8 cellular contexts compared by ENCODE assay signal in the genomic region with DNA sequence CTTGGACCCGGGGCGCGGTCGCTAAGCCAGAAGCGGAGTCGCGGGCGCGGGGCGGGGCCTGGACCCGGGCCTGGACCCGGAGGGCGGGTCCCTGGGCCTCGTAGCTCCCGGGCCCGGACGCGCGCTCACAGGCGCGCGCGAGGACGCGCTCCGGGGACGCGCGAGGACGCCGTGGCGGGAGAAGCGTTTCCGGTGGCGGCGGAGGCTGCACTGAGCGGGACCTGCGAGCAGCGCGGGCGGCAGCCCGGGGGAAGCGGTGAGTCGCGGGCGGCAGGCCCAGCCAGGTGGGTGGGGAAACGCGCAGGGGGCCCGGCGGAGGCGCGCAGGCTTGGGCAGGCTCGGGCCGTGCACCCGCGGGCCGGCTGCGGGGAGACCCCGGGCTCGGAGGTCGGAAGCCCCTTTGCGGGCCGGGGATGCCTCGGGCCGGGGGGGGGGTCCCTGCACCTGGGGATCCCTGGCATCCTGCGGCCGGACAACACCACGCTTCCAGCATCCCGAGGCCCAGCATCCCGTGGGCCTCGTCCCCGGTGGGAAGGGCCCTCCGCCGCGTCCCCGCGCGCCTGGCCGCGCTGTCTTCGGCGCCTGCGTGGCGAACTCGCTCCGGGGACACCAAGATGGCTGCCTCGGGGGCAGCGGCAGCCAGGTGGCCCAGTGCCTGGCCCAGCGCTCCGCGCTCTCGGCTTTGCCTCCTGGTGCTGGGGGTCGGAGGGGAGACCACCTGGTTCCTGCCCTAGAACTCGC. TPM values are rescaled to one million over a fixed set of nuclear protein-coding genes. Genes with fewer than 3 reads are reported as not detected.
DNase-seq lines count a peak whose midpoint lies in the region; ATAC-seq and TF ChIP-seq lines count a peak whose summit lies in the region.

A gene with protein sequence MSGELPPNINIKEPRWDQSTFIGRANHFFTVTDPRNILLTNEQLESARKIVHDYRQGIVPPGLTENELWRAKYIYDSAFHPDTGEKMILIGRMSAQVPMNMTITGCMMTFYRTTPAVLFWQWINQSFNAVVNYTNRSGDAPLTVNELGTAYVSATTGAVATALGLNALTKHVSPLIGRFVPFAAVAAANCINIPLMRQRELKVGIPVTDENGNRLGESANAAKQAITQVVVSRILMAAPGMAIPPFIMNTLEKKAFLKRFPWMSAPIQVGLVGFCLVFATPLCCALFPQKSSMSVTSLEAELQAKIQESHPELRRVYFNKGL (plus strand): TSS at position 177 of the 741 bp plus-strand sequence. CDS start 13,544 bp downstream, outside the sequence.

- peaks cover 23 to 65% (median 47%) of the 10 kb centered on the region in 4 donors for H3K4me1 ChIP-seq in liver (ENCODE audit: control insufficient read depth in 4 of 4, insufficient read depth in 4 of 4, low read length in 3 of 4)

- CTCF ChIA-PET in activated CD4-positive, alpha-beta T cell treated with anti-CD3 and anti-CD28 coated beads, Interleukin-2, amount 10 ng/mL, durations not matched to agents 7 days and 5 days (lab: Charles Lee), result interaction anchor here (1.3 to 3.7 kb wide), 2 partner anchors 8 to 14 kb away, joined by 4 to 31 read pairs; no protein-coding TSS in a partner anchor

- H3K27me3 ChIP-seq in liver (ENCODE audit: control insufficient read depth in 4 of 4, insufficient read depth in 4 of 4, low read length in 3 of 4), result no peaks in the 10 kb centered on the region

- no peaks in the 10 kb centered on the region for H3K9me3 ChIP-seq in liver (ENCODE audit: control insufficient read depth in 4 of 4, low read length in 3 of 4)

- H3K9ac ChIP-seq in liver (ENCODE audit: low read depth in 1 of 2, low read length in 2 of 2), result peak within 1 kb of the TSS; percentile 93 to 95

- peak within 1 kb of the TSS; percentile 88 for H3K4me3 Mint-ChIP-seq in activated CD4-positive, alpha-beta T cell treated with anti-CD3 and anti-CD28 coated beads, Interleukin-2, amount 10 ng/mL, durations not matched to agents 7 days and 5 days

- TF ChIP-seq CTCF in liver (IDR thresholded peaks at IDR 0.05; ENCODE audit: low read depth, low read length, missing input control), result no peak

- ATAC-seq in GM18861 (IDR thresholded peaks at IDR 0.05; ENCODE audit: unreplicated experiment), result peak; percentile 81
- peak; percentile 84 for ATAC-seq in HG03095 (IDR thresholded peaks at IDR 0.05; ENCODE audit: unreplicated experiment)

- peaks cover 40% of the 10 kb centered on the region for H3K36me3 Mint-ChIP-seq in activated CD4-positive, alpha-beta T cell treated with anti-CD3 and anti-CD28 coated beads, Interleukin-2, amount 10 ng/mL, durations not matched to agents 7 days and 5 days (ENCODE audit: low read depth)

- WGBS in liver, result under 1% methylated on average over 94 of the region's 94 CpGs

- H3K36me3 ChIP-seq in liver (ENCODE audit: control insufficient read depth in 4 of 4, insufficient read depth in 3 of 4, low read depth in 1 of 4, low read length in 3 of 4), result peaks cover 0 to 2% (median 0%) of the 10 kb centered on the region in 4 donors

- H3K4me3 ChIP-seq in liver (ENCODE audit: low read depth in 1 of 3, low read length in 3 of 3), result peak within 1 kb of the TSS; percentile 88 to 97 (median 91)

- DNase-seq in AG08396 (ENCODE audit: low spot score) (peak; percentile 97), NCI-H345 treated with DMSO at 0.1 percent for 48 hours (lab: John Stamatoyannopoulos, UW; ENCODE audit: unreplicated experiment) (peak; percentile 62), dermis blood vessel endothelial cell (peak; percentile 77)
- peak; percentile 78 for DNase-seq in activated CD4-positive, alpha-beta T cell treated with anti-CD3 and anti-CD28 coated beads, Interleukin-2, amount 10 ng/mL, durations not matched to agents 7 days and 5 days
- peak; percentile 79 for DNase-seq in stimulated activated CD4-positive, alpha-beta T cell treated with anti-CD3 and anti-CD28 coated beads, Interleukin-4, amount 100 ng/mL, for 24 hours

- no peaks in the 10 kb centered on the region for H3K9me3 Mint-ChIP-seq in activated CD4-positive, alpha-beta T cell treated with anti-CD3 and anti-CD28 coated beads, Interleukin-2, amount 10 ng/mL, durations not matched to agents 7 days and 5 days

- POLR2A ChIA-PET in activated CD4-positive, alpha-beta T cell treated with anti-CD3 and anti-CD28 coated beads, Interleukin-2, amount 10 ng/mL, durations not matched to agents 7 days and 5 days (lab: Charles Lee), result interaction anchor here (0.6 to 0.7 kb wide), 3 partner anchors 13 to 260 kb away, joined by 3 to 5 read pairs (median 4); no protein-coding TSS in a partner anchor

- H3K27ac ChIP-seq in liver (ENCODE audit: low read depth in 1 of 2, low read length in 2 of 2), result peak within 1 kb of the TSS; percentile 93 to 94

- peaks cover 18% of the 10 kb centered on the region for H3K27me3 Mint-ChIP-seq in activated CD4-positive, alpha-beta T cell treated with anti-CD3 and anti-CD28 coated beads, Interleukin-2, amount 10 ng/mL, durations not matched to agents 7 days and 5 days

- TF ChIP-seq RAD21 in liver (IDR thresholded peaks at IDR 0.05), result no peak

- H3K27ac Mint-ChIP-seq in activated CD4-positive, alpha-beta T cell treated with anti-CD3 and anti-CD28 coated beads, Interleukin-2, amount 10 ng/mL, durations not matched to agents 7 days and 5 days, result peak within 1 kb of the TSS; percentile 93

- H3K4me1 Mint-ChIP-seq in activated CD4-positive, alpha-beta T cell treated with anti-CD3 and anti-CD28 coated beads, Interleukin-2, amount 10 ng/mL, durations not matched to agents 7 days and 5 days, result peaks cover 42% of the 10 kb centered on the region

TF ChIP-seq in liver, 16 proteins besides CTCF, POLR2A, EP300 and RAD21:
- TF ChIP-seq NR2F2 (IDR thresholded peaks at IDR 0.05) (no peak), GABPA (IDR thresholded peaks at IDR 0.05 in 1 of 2, conservative IDR thresholded peaks at IDR 0.05 in 1 of 2) (peak in 1 of 2 donors; percentile 20), HNF4G (IDR thresholded peaks at IDR 0.05) (no peak), YY1 (IDR thresholded peaks at IDR 0.05) (peak; percentile 95), TAF1 (conservative IDR thresholded peaks at IDR 0.05) (no peak), RXRA (IDR thresholded peaks at IDR 0.05) (no peak), JUND (IDR thresholded peaks at IDR 0.05) (no peak), FOXA2 (IDR thresholded peaks at IDR 0.05) (no peak), HNF4A (conservative IDR thresholded peaks at IDR 0.05) (peak; percentile 19 to 37), EGR1 (IDR thresholded peaks at IDR 0.05; ENCODE audit: low read depth in 2 of 2) (no peak), SP1 (IDR thresholded peaks at IDR 0.05) (no peak), FOXA1 (IDR thresholded peaks at IDR 0.05) (no peak)
- TF ChIP-seq, protein P1, sequence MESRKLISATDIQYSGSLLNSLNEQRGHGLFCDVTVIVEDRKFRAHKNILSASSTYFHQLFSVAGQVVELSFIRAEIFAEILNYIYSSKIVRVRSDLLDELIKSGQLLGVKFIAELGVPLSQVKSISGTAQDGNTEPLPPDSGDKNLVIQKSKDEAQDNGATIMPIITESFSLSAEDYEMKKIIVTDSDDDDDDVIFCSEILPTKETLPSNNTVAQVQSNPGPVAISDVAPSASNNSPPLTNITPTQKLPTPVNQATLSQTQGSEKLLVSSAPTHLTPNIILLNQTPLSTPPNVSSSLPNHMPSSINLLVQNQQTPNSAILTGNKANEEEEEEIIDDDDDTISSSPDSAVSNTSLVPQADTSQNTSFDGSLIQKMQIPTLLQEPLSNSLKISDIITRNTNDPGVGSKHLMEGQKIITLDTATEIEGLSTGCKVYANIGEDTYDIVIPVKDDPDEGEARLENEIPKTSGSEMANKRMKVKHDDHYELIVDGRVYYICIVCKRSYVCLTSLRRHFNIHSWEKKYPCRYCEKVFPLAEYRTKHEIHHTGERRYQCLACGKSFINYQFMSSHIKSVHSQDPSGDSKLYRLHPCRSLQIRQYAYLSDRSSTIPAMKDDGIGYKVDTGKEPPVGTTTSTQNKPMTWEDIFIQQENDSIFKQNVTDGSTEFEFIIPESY (IDR thresholded peaks at IDR 0.05), result no peak
- TF ChIP-seq, protein P2, sequence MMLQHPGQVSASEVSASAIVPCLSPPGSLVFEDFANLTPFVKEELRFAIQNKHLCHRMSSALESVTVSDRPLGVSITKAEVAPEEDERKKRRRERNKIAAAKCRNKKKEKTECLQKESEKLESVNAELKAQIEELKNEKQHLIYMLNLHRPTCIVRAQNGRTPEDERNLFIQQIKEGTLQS (IDR thresholded peaks at IDR 0.05), result no peak
- TF ChIP-seq, protein P3, sequence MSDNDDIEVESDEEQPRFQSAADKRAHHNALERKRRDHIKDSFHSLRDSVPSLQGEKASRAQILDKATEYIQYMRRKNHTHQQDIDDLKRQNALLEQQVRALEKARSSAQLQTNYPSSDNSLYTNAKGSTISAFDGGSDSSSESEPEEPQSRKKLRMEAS (IDR thresholded peaks at IDR 0.05), result no peak
- TF ChIP-seq, protein P4, sequence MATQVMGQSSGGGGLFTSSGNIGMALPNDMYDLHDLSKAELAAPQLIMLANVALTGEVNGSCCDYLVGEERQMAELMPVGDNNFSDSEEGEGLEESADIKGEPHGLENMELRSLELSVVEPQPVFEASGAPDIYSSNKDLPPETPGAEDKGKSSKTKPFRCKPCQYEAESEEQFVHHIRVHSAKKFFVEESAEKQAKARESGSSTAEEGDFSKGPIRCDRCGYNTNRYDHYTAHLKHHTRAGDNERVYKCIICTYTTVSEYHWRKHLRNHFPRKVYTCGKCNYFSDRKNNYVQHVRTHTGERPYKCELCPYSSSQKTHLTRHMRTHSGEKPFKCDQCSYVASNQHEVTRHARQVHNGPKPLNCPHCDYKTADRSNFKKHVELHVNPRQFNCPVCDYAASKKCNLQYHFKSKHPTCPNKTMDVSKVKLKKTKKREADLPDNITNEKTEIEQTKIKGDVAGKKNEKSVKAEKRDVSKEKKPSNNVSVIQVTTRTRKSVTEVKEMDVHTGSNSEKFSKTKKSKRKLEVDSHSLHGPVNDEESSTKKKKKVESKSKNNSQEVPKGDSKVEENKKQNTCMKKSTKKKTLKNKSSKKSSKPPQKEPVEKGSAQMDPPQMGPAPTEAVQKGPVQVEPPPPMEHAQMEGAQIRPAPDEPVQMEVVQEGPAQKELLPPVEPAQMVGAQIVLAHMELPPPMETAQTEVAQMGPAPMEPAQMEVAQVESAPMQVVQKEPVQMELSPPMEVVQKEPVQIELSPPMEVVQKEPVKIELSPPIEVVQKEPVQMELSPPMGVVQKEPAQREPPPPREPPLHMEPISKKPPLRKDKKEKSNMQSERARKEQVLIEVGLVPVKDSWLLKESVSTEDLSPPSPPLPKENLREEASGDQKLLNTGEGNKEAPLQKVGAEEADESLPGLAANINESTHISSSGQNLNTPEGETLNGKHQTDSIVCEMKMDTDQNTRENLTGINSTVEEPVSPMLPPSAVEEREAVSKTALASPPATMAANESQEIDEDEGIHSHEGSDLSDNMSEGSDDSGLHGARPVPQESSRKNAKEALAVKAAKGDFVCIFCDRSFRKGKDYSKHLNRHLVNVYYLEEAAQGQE (IDR thresholded peaks at IDR 0.05), result no peak

RNA-seq across cellular contexts. Expression of the gene that starts here (rescaled TPM):
- total RNA-seq in activated CD4-positive, alpha-beta T cell treated with anti-CD3 and anti-CD28 coated beads, Interleukin-2, amount 10 ng/mL, durations not matched to agents 7 days and 5 days, result 100 to 1,000 TPM; 149 to 163 TPM
- total RNA-seq in dermis blood vessel endothelial cell, result 109 and 176 TPM in 2 replicates
- 100 to 1,000 TPM in 1 of 2 donors, 10 to 100 TPM in 1; 47.3 to 241 TPM for total RNA-seq in liver
- 10 to 100 TPM; 51.0 to 56.4 TPM for polyA plus RNA-seq in liver

Comparison
In these comparisons a context has a peak if more than half of its experiments do, and no peak if none do; other contexts are left out.
1. Peak in every context shown above with its lines: DNase-seq, ATAC-seq, H3K4me3 ChIP-seq and H3K27ac ChIP-seq.